In the genomic region with DNA sequence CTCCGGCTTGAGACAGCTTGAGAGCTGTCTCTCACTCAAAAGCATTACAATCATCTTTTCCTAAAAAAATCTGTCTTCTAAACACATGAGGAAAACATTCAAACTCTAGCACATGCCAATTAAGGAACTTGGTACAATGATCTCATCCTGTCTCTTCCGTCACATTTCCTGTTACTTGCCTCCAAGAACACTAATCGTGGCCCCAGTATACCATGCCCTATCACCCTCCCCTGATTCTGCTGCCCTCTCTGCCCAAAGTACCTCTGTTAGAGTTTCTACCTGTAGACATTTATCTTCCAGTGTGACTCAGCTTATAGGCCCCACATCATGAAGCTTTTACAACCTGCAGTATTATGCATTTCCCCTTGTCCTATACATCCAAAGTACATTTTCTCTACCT, we compare ENCODE assay signal across 22 cellular contexts. TPM values are rescaled to one million over a fixed set of nuclear protein-coding genes. Genes with fewer than 3 reads are reported as not detected.
"Had no signal": no experiment of that assay in that cellular context is flagged by ENCODE, and none has a peak within 500 bp of the region (broad histone marks: within the 10 kb centered on the region; RNA-seq: fewer than 3 reads in every experiment).

No MANE protein-coding gene starts in this region.

- ATAC-seq: activated CD8-positive, alpha-beta memory T cell treated with anti-CD3 and anti-CD28 coated beads, Interleukin-2, amount 10 ng/mL, durations not matched to agents 7 days and 5 days; esophagus mucosa; gastrocnemius medialis; pancreas; psoas muscle; stimulated activated naive CD8-positive, alpha-beta T cell treated with anti-CD3 and anti-CD28 coated beads, Interleukin-15, amount 100 ng/mL, for 72 hours; T-helper 17 cell had no signal

- DNase-seq: activated CD4-positive, alpha-beta memory T cell treated with anti-CD3 and anti-CD28 coated beads, Interleukin-2, amount 10 ng/mL, durations not matched to agents 7 days and 5 days; activated CD4-positive, alpha-beta T cell treated with anti-CD3 and anti-CD28 coated beads for 4 hours; activated CD4-positive, CD25-positive, alpha-beta regulatory T cell; activated CD8-positive, alpha-beta memory T cell treated with anti-CD3 and anti-CD28 coated beads, Interleukin-2, amount 10 ng/mL, durations not matched to agents 7 days and 5 days; activated effector memory CD4-positive, alpha-beta T cell treated with anti-CD3 and anti-CD28 coated beads, Interleukin-2, amount 50 U/mL, for 16 hours; activated naive CD4-positive, alpha-beta T cell treated with anti-CD3 and anti-CD28 coated beads, Interleukin-2, amount 10 ng/mL, durations not matched to agents 7 days and 5 days; activated T-cell treated with anti-CD3 and anti-CD28 coated beads for 4 hours; amygdala; effector memory CD4-positive, alpha-beta T cell; gastrocnemius medialis; midbrain; pancreas; psoas muscle; stimulated activated CD4-positive, alpha-beta T cell treated with anti-CD3 and anti-CD28 coated beads, Interleukin-12 subunit alpha, Interleukin-12 subunit beta, amount 100 ng/mL, for 4 hours; stimulated activated CD4-positive, alpha-beta T cell treated with anti-CD3 and anti-CD28 coated beads, Interleukin-1b, Interleukin-23, amount 100 ng/mL, for 48 hours; stimulated activated naive CD8-positive, alpha-beta T cell treated with anti-CD3 and anti-CD28 coated beads, Interleukin-15, amount 100 ng/mL, for 72 hours; T-helper 17 cell; tibial artery had no signal

- H3K9me3 ChIP-seq: gastrocnemius medialis, neutrophil, pancreas, psoas muscle, right atrium auricular region, tibial artery had no signal

- H3K36me3 ChIP-seq: cardiac muscle cell, gastrocnemius medialis, neutrophil, pancreas, right atrium auricular region, tibial artery had no signal

- H3K4me1 ChIP-seq: gastrocnemius medialis, psoas muscle, right atrium auricular region, tibial artery had no signal

- H3K4me3 ChIP-seq: cardiac muscle cell, gastrocnemius medialis, pancreas, psoas muscle, right atrium auricular region, tibial artery had no signal

- H3K27me3 ChIP-seq: cardiac muscle cell, gastrocnemius medialis, pancreas, right atrium auricular region, tibial artery had no signal

- H3K27ac ChIP-seq: cardiac muscle cell, gastrocnemius medialis, neutrophil, pancreas, psoas muscle, right atrium auricular region, tibial artery had no signal

RNA-seq across cellular contexts. Expression of gene SEMA6D, which starts 9.2 kb away (rescaled TPM):
- total RNA-seq: activated CD4-positive, alpha-beta memory T cell treated with anti-CD3 and anti-CD28 coated beads, Interleukin-2, amount 10 ng/mL, durations not matched to agents 7 days and 5 days; activated CD8-positive, alpha-beta memory T cell treated with anti-CD3 and anti-CD28 coated beads, Interleukin-2, amount 10 ng/mL, durations not matched to agents 7 days and 5 days; T-helper 17 cell had no signal
